8 cellular contexts compared by ENCODE assay signal in the genomic region with DNA sequence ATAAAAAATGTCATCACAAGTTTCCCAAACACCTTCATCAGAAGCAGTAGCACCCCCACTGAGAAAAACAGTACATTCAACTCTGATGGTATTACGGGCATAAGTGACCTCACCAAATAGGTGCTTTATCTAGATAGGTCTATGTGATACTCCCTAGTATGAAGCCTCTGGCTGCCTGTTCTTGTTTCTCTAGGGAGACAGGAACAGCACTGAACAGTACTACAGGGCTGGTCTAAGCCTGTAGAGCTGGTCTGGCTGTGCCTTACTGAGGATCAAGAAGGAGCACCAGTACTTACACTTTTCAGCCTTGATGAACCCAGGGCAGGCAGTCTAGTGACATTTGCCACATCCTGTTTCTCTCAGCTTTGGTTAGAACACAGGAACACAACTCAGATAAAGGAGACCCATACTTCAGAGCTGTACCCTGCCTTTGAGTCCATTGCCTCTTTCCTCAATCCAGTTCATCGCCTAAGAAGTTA. TPM values are rescaled to one million over a fixed set of nuclear protein-coding genes. Genes with fewer than 3 reads are reported as not detected.
DNase-seq lines count a peak whose midpoint lies in the region; ATAC-seq and TF ChIP-seq lines count a peak whose summit lies in the region.

No MANE protein-coding gene starts in this region.

- TF ChIP-seq CTCF in right atrium auricular region (IDR thresholded peaks at IDR 0.05) = no peak

- DNase-seq in Right ventricle myocardium inferior (ENCODE audit: missing footprints) (no peak), right atrium auricular region (ENCODE audit: low spot score) (no peak), superior temporal gyrus (ENCODE audit: extremely low spot score) (peak; percentile 24), NCI-H748 (lab: John Stamatoyannopoulos, UW; ENCODE audit: unreplicated experiment) (no peak), amniotic stem cell (lab: John Stamatoyannopoulos, UW) (no peak), head of caudate nucleus (no peak)

- H3K27me3 Mint-ChIP-seq in activated naive CD8-positive, alpha-beta T cell = no peaks in the 10 kb centered on the region

- ATAC-seq in Right ventricle myocardium inferior = peak; percentile 14
- peak; percentile 50 for ATAC-seq in HG03520 (IDR thresholded peaks at IDR 0.05; ENCODE audit: unreplicated experiment)

- no peak overlapping the region for H3K27ac ChIP-seq in right atrium auricular region

- H3K27ac Mint-ChIP-seq in activated naive CD8-positive, alpha-beta T cell = peak overlapping the region; percentile 88

- H3K4me1 Mint-ChIP-seq in activated naive CD8-positive, alpha-beta T cell (ENCODE audit: low read depth) = peaks cover 98% of the 10 kb centered on the region

- H3K27me3 ChIP-seq in right atrium auricular region = no peaks in the 10 kb centered on the region

- no peaks in the 10 kb centered on the region for H3K36me3 ChIP-seq in right atrium auricular region

- no peaks in the 10 kb centered on the region for H3K9me3 Mint-ChIP-seq in activated naive CD8-positive, alpha-beta T cell (ENCODE audit: low read depth)

- H3K4me3 ChIP-seq in right atrium auricular region = no peak overlapping the region

- intact Hi-C loops in Right ventricle myocardium inferior (cut with DNase I) = no loop called here
- intact Hi-C loops in head of caudate nucleus (cut with DNase I) = no loop called here

- H3K36me3 Mint-ChIP-seq in activated naive CD8-positive, alpha-beta T cell = peaks cover 34% of the 10 kb centered on the region

- peak overlapping the region; percentile 85 for H3K4me3 Mint-ChIP-seq in activated naive CD8-positive, alpha-beta T cell

- peaks cover 0 to 17% of the 10 kb centered on the region in 2 donors for H3K4me1 ChIP-seq in right atrium auricular region

- H3K9me3 ChIP-seq in right atrium auricular region = no peaks in the 10 kb centered on the region

RNA-seq across cellular contexts. Expression of gene OXNAD1, which starts 35.9 kb away (rescaled TPM):
- total RNA-seq in Right ventricle myocardium inferior (17.2 TPM), right atrium auricular region (10 to 100 TPM in 1 of 2 donors, 1 to 10 TPM in 1; 9.8 to 15.7 TPM)

RNA-seq across cellular contexts. Expression of gene DPH3, which starts 36.2 kb away (rescaled TPM):
- total RNA-seq in Right ventricle myocardium inferior (20.5 TPM), right atrium auricular region (10 to 100 TPM; 17.3 to 17.7 TPM)
